In the genomic region with DNA sequence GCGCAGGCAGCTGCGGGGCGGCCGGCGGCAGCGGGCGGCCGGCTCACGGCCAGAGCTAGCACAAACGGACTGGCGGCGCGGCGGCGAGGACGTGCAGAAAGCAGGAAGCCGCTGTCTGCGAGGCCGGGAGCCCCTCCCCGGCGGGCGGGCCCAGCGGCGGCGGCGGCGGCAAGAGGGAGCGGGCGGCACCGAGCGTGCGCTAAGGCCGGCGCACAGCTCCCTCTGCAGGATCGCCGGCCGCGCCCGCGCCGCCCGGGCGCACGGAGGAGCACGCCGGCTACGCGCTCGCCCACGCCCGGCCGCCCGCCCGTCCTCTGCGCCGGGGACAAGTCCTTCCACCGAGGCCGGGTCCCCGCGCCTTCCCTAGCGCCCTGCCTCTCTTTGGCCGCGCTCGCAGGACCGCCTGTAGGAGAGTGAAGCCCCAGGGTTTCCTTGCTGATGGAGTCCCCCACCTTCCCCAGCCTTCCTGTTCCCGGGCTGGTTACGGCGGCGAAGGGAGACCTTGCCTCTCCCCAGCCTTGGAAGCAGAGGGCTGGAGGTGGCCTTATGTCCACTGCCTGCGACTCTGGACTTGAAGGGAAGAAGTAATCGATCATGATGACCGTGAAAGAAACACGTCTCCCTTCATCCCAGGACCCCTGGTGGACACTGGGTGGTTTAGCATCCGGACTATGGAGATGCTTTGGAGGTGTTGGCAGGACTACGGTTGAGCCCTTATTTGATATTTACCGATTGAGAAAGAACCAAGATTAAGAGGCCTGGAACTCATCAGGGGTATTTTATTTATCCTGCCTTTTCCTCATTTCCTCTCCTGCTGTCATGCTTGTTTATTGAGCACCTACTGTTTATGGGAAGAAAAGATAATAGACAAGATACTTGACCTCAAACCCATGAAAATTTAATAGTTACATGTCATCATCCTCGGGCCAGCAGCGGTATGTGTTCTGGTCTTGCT, we compare ENCODE assay signal across 8 cellular contexts. TPM values are rescaled to one million over a fixed set of nuclear protein-coding genes. Genes with fewer than 3 reads are reported as not detected.
DNase-seq lines count a peak whose midpoint lies in the region; ATAC-seq, FAIRE-seq and TF ChIP-seq lines count a peak whose summit lies in the region.

A gene (minus strand): TSS at position 102 of the 955 bp plus-strand sequence. CDS start 191 bp downstream, outside the sequence.

- intact Hi-C loops in kidney (cut with DNase I) = no loop called here

- DNase-seq in AG20443 (ENCODE audit: low spot score) (peak; percentile 98), NCI-H2227 treated with DMSO at 0.1 percent for 48 hours (lab: John Stamatoyannopoulos, UW) (peak; percentile 66), kidney (peak; percentile 95)
- DNase-seq in central memory CD8-positive, alpha-beta T cell (ENCODE audit: low spot score in 2 of 2) = peak; percentile 67 to 70
- DNase-seq in stimulated activated CD4-positive, alpha-beta T cell treated with anti-CD3 and anti-CD28 coated beads, Interleukin-15, amount 100 ng/mL, for 1 hour (ENCODE audit: low read depth in 1 of 2, low spot score in 1 of 2) = peak; percentile 64 to 77

- H3K9ac ChIP-seq in kidney (ENCODE audit: low read length in 2 of 2) = peak within 1 kb of the TSS; percentile 67 to 74

- no peaks in the 10 kb centered on the region for H3K27me3 Mint-ChIP-seq in central memory CD8-positive, alpha-beta T cell

- no peak for FAIRE-seq in kidney (lab: Jason Lieb, UNC)

- H3K9me3 Mint-ChIP-seq in central memory CD8-positive, alpha-beta T cell = no peaks in the 10 kb centered on the region

- ATAC-seq in GM18909 (IDR thresholded peaks at IDR 0.05; ENCODE audit: poor library complexity, unreplicated experiment) (peak; percentile 95), HG03159 (IDR thresholded peaks at IDR 0.05; ENCODE audit: unreplicated experiment) (peak; percentile 95)
- ATAC-seq in activated CD4-positive, CD25-positive, alpha-beta regulatory T cell treated with anti-CD3 and anti-CD28 coated beads, Interleukin-2, amount 50 U/mL, for 24 hours = peak; percentile 94 to 97
- peak; percentile 93 for ATAC-seq in central memory CD8-positive, alpha-beta T cell (replicated peaks; ENCODE audit: extremely low read depth, poor library complexity, severe bottlenecking)

- H3K4me3 ChIP-seq in kidney (ENCODE audit: low read length in 2 of 2) = peak within 1 kb of the TSS; percentile 84 to 89

- no peaks in the 10 kb centered on the region for H3K36me3 ChIP-seq in kidney (ENCODE audit: control insufficient read depth in 1 of 2, insufficient read depth in 2 of 2, low read length in 2 of 2)

- peak within 1 kb of the TSS; percentile 77 for H3K27ac Mint-ChIP-seq in central memory CD8-positive, alpha-beta T cell (ENCODE audit: low read depth)

- peaks cover 5% of the 10 kb centered on the region for H3K36me3 Mint-ChIP-seq in central memory CD8-positive, alpha-beta T cell (ENCODE audit: insufficient read depth)

- H3K4me1 Mint-ChIP-seq in central memory CD8-positive, alpha-beta T cell = peaks cover 51% of the 10 kb centered on the region

- H3K9me3 ChIP-seq in kidney (ENCODE audit: control insufficient read depth in 1 of 2, low read length in 2 of 2) = no peaks in the 10 kb centered on the region

- peak; percentile 56 for TF ChIP-seq CTCF in kidney (IDR thresholded peaks at IDR 0.05; ENCODE audit: borderline replicate concordance, extremely low read depth, insufficient read depth)

- peak within 1 kb of the TSS; percentile 83 for H3K4me3 Mint-ChIP-seq in central memory CD8-positive, alpha-beta T cell

- peaks cover 5 to 8% of the 10 kb centered on the region in 2 donors for H3K4me1 ChIP-seq in kidney (ENCODE audit: control insufficient read depth in 1 of 2, insufficient read depth in 1 of 2, low read depth in 1 of 2, low read length in 2 of 2)

- H3K27ac ChIP-seq in kidney (ENCODE audit: low read depth in 2 of 2, low read length in 2 of 2) = peak within 1 kb of the TSS; percentile 57 to 65

RNA-seq across cellular contexts. Expression of the gene that starts here (rescaled TPM):
- 20.1 TPM for total RNA-seq in kidney
- polyA plus RNA-seq in kidney (ENCODE audit: insufficient read depth, low read depth, low replicate concordance) = 13.4 TPM

Comparison
In these comparisons a context has a peak if more than half of its experiments do, and no peak if none do; other contexts are left out.
1. Peak in every context shown above with its lines: DNase-seq, ATAC-seq, H3K4me3 ChIP-seq and H3K27ac ChIP-seq.